1 cellular context compared by ENCODE assay signal in genomic region chr19:40704491-40705361, GRCh38.
A peak's percentile ranks its signal among the peaks of the same experiment; 100 is the strongest.
TF ChIP-seq lines count a peak whose summit lies in the region.

No MANE protein-coding gene starts in this region.

TF ChIP-seq in A549, 52 proteins besides CTCF, POLR2A, EP300 and RAD21:
- TF ChIP-seq RARB (CRISPR knock-in tag; IDR thresholded peaks at IDR 0.05): no peak
- TF ChIP-seq KDM1A (IDR thresholded peaks at IDR 0.05; ENCODE audit: low read depth): peak; percentile 72; the same call in 1 of the 2 replicates
